Comparison of ENCODE assay signal across 8 cellular contexts in genomic region chr18:2985628-2986027, GRCh38. TPM values are rescaled to one million over a fixed set of nuclear protein-coding genes. Genes with fewer than 3 reads are reported as not detected.
DNase-seq lines count a peak whose midpoint lies in the region; ATAC-seq, FAIRE-seq and TF ChIP-seq lines count a peak whose summit lies in the region.

No MANE protein-coding gene starts in this region.

- H3K27me3 ChIP-seq in left ventricle myocardium inferior (ENCODE audit: low read depth) (no peaks in the 10 kb centered on the region), Loucy (ENCODE audit: insufficient read depth, low read length, poor library complexity, severe bottlenecking) (no peaks in the 10 kb centered on the region), parathyroid adenoma (ENCODE audit: control insufficient read depth, insufficient read depth, low read length) (no peaks in the 10 kb centered on the region)

- DNase-seq in left ventricle myocardium inferior (no peak), cardiac septum (ENCODE audit: low spot score) (no peak), choroid plexus epithelial cell (ENCODE audit: low read depth) (peak; percentile 84), posterior cingulate gyrus (no peak), HTR-8/SVneo (ENCODE audit: insufficient read length, low spot score) (no peak)

- H3K9me3 ChIP-seq in left ventricle myocardium inferior (replicated peaks) = no peaks in the 10 kb centered on the region
- no peaks in the 10 kb centered on the region for H3K9me3 ChIP-seq in Loucy (ENCODE audit: insufficient read depth, low read depth, low read length)
- H3K9me3 ChIP-seq in parathyroid adenoma (ENCODE audit: control insufficient read depth, low read length) = no peaks in the 10 kb centered on the region

- H3K4me1 ChIP-seq in left ventricle myocardium inferior (peaks cover 29% of the 10 kb centered on the region), Loucy (ENCODE audit: insufficient read depth, low read length, poor library complexity, severe bottlenecking) (peaks cover 46% of the 10 kb centered on the region), parathyroid adenoma (peaks cover 17% of the 10 kb centered on the region)

- no peak overlapping the region for H2AFZ ChIP-seq in Loucy (ENCODE audit: low read length)
- no peak overlapping the region for H2AFZ ChIP-seq in parathyroid adenoma

- H3K27ac ChIP-seq in left ventricle myocardium inferior (replicated peaks) = no peak overlapping the region
- H3K27ac ChIP-seq in parathyroid adenoma = no peak overlapping the region

- ATAC-seq in GM19324 (IDR thresholded peaks at IDR 0.05; ENCODE audit: low FRiP score, unreplicated experiment) = no peak

- TF ChIP-seq CTCF in left ventricle myocardium inferior (IDR thresholded peaks at IDR 0.05; ENCODE audit: borderline replicate concordance) (peak; percentile 57), Loucy (conservative IDR thresholded peaks at IDR 0.05; ENCODE audit: low read length) (peak; percentile 82), choroid plexus epithelial cell (conservative IDR thresholded peaks at IDR 0.05; ENCODE audit: low read depth, low read length) (peak; percentile 52), parathyroid adenoma (IDR thresholded peaks at IDR 0.05) (peak; percentile 52)

- H3K4me3 ChIP-seq in left ventricle myocardium inferior (no peak overlapping the region), Loucy (ENCODE audit: low read length, poor library complexity, severe bottlenecking) (no peak overlapping the region), choroid plexus epithelial cell (ENCODE audit: low read depth, low read length) (no peak overlapping the region), parathyroid adenoma (ENCODE audit: low read depth, low read length) (no peak overlapping the region)

- H3K4me2 ChIP-seq in Loucy (ENCODE audit: low read depth, low read length, poor library complexity, severe bottlenecking) = no peak overlapping the region
- H3K4me2 ChIP-seq in parathyroid adenoma (ENCODE audit: low read length) = no peak overlapping the region

- H3K79me2 ChIP-seq in Loucy (ENCODE audit: insufficient read depth, low read length) (peaks cover 93% of the 10 kb centered on the region), parathyroid adenoma (peaks cover 30% of the 10 kb centered on the region)

- H3K9ac ChIP-seq in Loucy (ENCODE audit: low read depth, low read length, poor library complexity, severe bottlenecking) (no peak overlapping the region), parathyroid adenoma (no peak overlapping the region)

- peaks cover 10% of the 10 kb centered on the region for H4K20me1 ChIP-seq in Loucy (ENCODE audit: insufficient read depth, low read length, poor library complexity, severe bottlenecking)

- intact Hi-C loops in left ventricle myocardium inferior (cut with micrococcal nuclease) = no loop called here
- intact Hi-C loops in cardiac septum (cut with DNase I) = no loop called here
- intact Hi-C loops in posterior cingulate gyrus (cut with DNase I) = loop anchor here (10.0 kb wide), 1 partner anchor 51 kb away; no protein-coding TSS in a partner anchor

- no peaks in the 10 kb centered on the region for H3K9me2 ChIP-seq in Loucy (replicated peaks; ENCODE audit: low read depth, low read length)

- FAIRE-seq in HTR-8/SVneo (lab: Jason Lieb, UNC) = no peak

- H3F3A ChIP-seq in Loucy (ENCODE audit: low read depth) = no peaks in the 10 kb centered on the region

- H3K36me3 ChIP-seq in left ventricle myocardium inferior = no peaks in the 10 kb centered on the region
- no peaks in the 10 kb centered on the region; the same call in 1 of the 2 replicates for H3K36me3 ChIP-seq in Loucy (ENCODE audit: insufficient read depth, low read length)
- no peaks in the 10 kb centered on the region for H3K36me3 ChIP-seq in parathyroid adenoma (ENCODE audit: control insufficient read depth, insufficient read depth, low read length)

RNA-seq across cellular contexts. Expression of gene LPIN2, which starts 27.3 kb away (rescaled TPM):
- total RNA-seq in left ventricle myocardium inferior = 8.2 TPM
- 9.3 TPM for total RNA-seq in cardiac septum
